18 cellular contexts compared by ENCODE assay signal in genomic region chr2:171362396-171362795, GRCh38.
"Had no signal": no experiment of that assay in that cellular context is flagged by ENCODE, and none has a peak within 500 bp of the region (broad histone marks: within the 10 kb centered on the region; RNA-seq: fewer than 3 reads in every experiment).

No MANE protein-coding gene starts in this region.

- FAIRE-seq: pancreas had no signal

- DNase-seq: islet precursor cell; left ventricle myocardium inferior; mesendoderm; naive B cell; natural killer cell; nephron progenitor cell; occipital lobe; pancreas; right lobe of liver; stimulated activated CD4-positive, alpha-beta T cell treated with anti-CD3 and anti-CD28 coated beads, Interleukin-1b, Interleukin-23, amount 100 ng/mL, for 48 hours; stimulated activated CD4-positive, alpha-beta T cell treated with anti-CD3 and anti-CD28 coated beads, Interleukin-2, amount 100 ng/mL, for 48 hours; stimulated activated CD4-positive, alpha-beta T cell treated with anti-CD3 and anti-CD28 coated beads, Interleukin-4, amount 100 ng/mL, for 4 hours; stimulated activated CD8-positive, alpha-beta memory T cell treated with anti-CD3 and anti-CD28 coated beads, Interleukin-4, amount 100 ng/mL, for 48 hours; stimulated activated naive CD4-positive, alpha-beta T cell treated with Interleukin-2 at 50 U/mL for 16 hours; stimulated activated naive CD8-positive, alpha-beta T cell treated with anti-CD3 and anti-CD28 coated beads, Interleukin-15, amount 100 ng/mL, for 72 hours; substantia nigra; uterus had no signal

- ATAC-seq: natural killer cell; pancreas; right lobe of liver; stimulated activated memory B cell treated with anti-CD40 and anti-IgM and Interleukin-4, amounts not matched to agents 10 μg/mL and 1 μg/mL and 100 μg/mL, for 72 hours; stimulated activated naive CD8-positive, alpha-beta T cell treated with anti-CD3 and anti-CD28 coated beads, Interleukin-15, amount 100 ng/mL, for 72 hours had no signal
